ENCODE assay signal across 12 cellular contexts in genomic region chr10:113576853-113577252, GRCh38. TPM values are rescaled to one million over a fixed set of nuclear protein-coding genes. Genes with fewer than 3 reads are reported as not detected.
DNase-seq lines count a peak whose midpoint lies in the region; ATAC-seq, FAIRE-seq and TF ChIP-seq lines count a peak whose summit lies in the region.
"Had no signal": no experiment of that assay in that cellular context is flagged by ENCODE, and none has a peak within 500 bp of the region (broad histone marks: within the 10 kb centered on the region; RNA-seq: fewer than 3 reads in every experiment).

No MANE protein-coding gene starts in this region.

- H3K4me2 ChIP-seq in GM12878 (ENCODE audit: control insufficient read depth, insufficient read depth): no peak overlapping the region

- DNase-seq in DMS53 (lab: John Stamatoyannopoulos, UW): peak; percentile 13
- no peak for DNase-seq in DMS53 treated with DMSO at 0.1 percent for 48 hours (lab: John Stamatoyannopoulos, UW; ENCODE audit: unreplicated experiment)
- DNase-seq in KBM-7: peak; percentile 27
- no peak for DNase-seq in GM12878 (ENCODE audit: low read depth, low spot score)
- DNase-seq in left lobe of liver (ENCODE audit: low spot score): no peak
- no peak for DNase-seq in T1000 (lab: John Stamatoyannopoulos, UW)
- no peak for DNase-seq in WERI-Rb-1
- no peak for DNase-seq in NCI-H510A (lab: John Stamatoyannopoulos, UW)
- DNase-seq: 8988T; naive thymus-derived CD8-positive, alpha-beta T cell; stimulated activated naive CD4-positive, alpha-beta T cell treated with Interleukin-2 at 50 U/mL for 16 hours had no signal

- H3K79me2 ChIP-seq in GM12878 (ENCODE audit: control insufficient read depth, insufficient read depth, low read length): no peaks in the 10 kb centered on the region

- H3K36me3 ChIP-seq in GM12878 (ENCODE audit: control insufficient read depth in 2 of 2, insufficient read depth in 2 of 2, low read length in 1 of 2) (no peaks in the 10 kb centered on the region), WERI-Rb-1 (no peaks in the 10 kb centered on the region)

- TF ChIP-seq CTCF in GM12878 (IDR thresholded peaks at IDR 0.05 in 2 of 3, conservative IDR thresholded peaks at IDR 0.05 in 1 of 3; ENCODE audit: control insufficient read depth in 2 of 3, extremely low read depth in 1 of 3, insufficient read depth in 1 of 3, low read depth in 3 of 3, low read length in 3 of 3) (no peak), WERI-Rb-1 (IDR thresholded peaks at IDR 0.05; ENCODE audit: low read depth, low read length) (no peak)

- no peaks in the 10 kb centered on the region for H3K27me3 ChIP-seq in GM12878 (replicated peaks in 1 of 2; ENCODE audit: control insufficient read depth in 2 of 2, insufficient read depth in 2 of 2, low read length in 1 of 2)
- no peaks in the 10 kb centered on the region for H3K27me3 ChIP-seq in WERI-Rb-1 (ENCODE audit: insufficient read depth, low read depth, severe bottlenecking)

- intact Hi-C loops in GM12878 (cut with micrococcal nuclease; ENCODE audit: unreplicated experiment): no loop called here

- RAD21 ChIA-PET in GM12878 (lab: Charles Lee; ENCODE audit: unreplicated experiment): no interaction called here

- no peak overlapping the region for H3K9ac ChIP-seq in GM12878 (ENCODE audit: control insufficient read depth, insufficient read depth, low read length)

- in situ Hi-C loops in KBM-7 (cut with MboI; ENCODE audit: low pct_unique_long_range_greater_than_20kb, low sequenced_read_pairs) (no loop called here), GM12878 (cut with MboI) (no loop called here)

- TF ChIP-seq EP300 in GM12878 (IDR thresholded peaks at IDR 0.05; ENCODE audit: borderline replicate concordance in 1 of 2, control insufficient read depth in 1 of 2, low read depth in 2 of 2, low read length in 2 of 2): no peak

- WGBS in GM12878 (ENCODE audit: insufficient coverage, insufficient replicate concordance, low lambda C conversion rate, missing lambda C conversion rate): 23% methylated on average over 4 of the region's 4 CpGs

- H4K20me1 ChIP-seq in GM12878 (ENCODE audit: control insufficient read depth, insufficient read depth): no peaks in the 10 kb centered on the region

- H3K27ac ChIP-seq in GM12878 (ENCODE audit: control insufficient read depth, insufficient read depth): no peak overlapping the region
- H3K27ac ChIP-seq in WERI-Rb-1: no peak overlapping the region

- TF ChIP-seq RAD21 in GM12878 (IDR thresholded peaks at IDR 0.05; ENCODE audit: insufficient read depth, low read depth, low read length): no peak

- H3K9me3 ChIP-seq in GM12878 (replicated peaks; ENCODE audit: control insufficient read depth, insufficient read depth, low read length): no peaks in the 10 kb centered on the region
- H3K9me3 ChIP-seq in WERI-Rb-1 (ENCODE audit: severe bottlenecking): no peaks in the 10 kb centered on the region

- SMC1A ChIA-PET in GM12878 (lab: Charles Lee; ENCODE audit: uncharacterized antibody, unreplicated experiment): no interaction called here

- H2AFZ ChIP-seq in GM12878 (ENCODE audit: control insufficient read depth, low read depth, low read length): no peak overlapping the region

- FAIRE-seq in GM12878 (lab: Jason Lieb, UNC): no peak
- FAIRE-seq: G401.6 had no signal

- BruUV-seq in GM12878 (replicated peaks; lab: Mats Ljungman, UMichigan): no TSS peak

- no peak for ATAC-seq in GM12878
- peak; percentile 11 for ATAC-seq in left lobe of liver
- ATAC-seq: naive thymus-derived CD8-positive, alpha-beta T cell had no signal

- CTCF ChIA-PET in GM12878 (lab: Yijun Ruan, JAX): no interaction called here

- POLR2A ChIA-PET in GM12878 (lab: Charles Lee): no interaction called here

- TF ChIP-seq POLR2A in GM12878 (IDR thresholded peaks at IDR 0.05; ENCODE audit: low read depth, low read length): no peak

- H3K4me3 ChIP-seq in GM12878 (no peak overlapping the region), WERI-Rb-1 (ENCODE audit: low read depth, low read length) (no peak overlapping the region)

- no peaks in the 10 kb centered on the region for H3K4me1 ChIP-seq in GM12878 (ENCODE audit: control insufficient read depth, insufficient read depth, low read length)

TF ChIP-seq in GM12878, 131 proteins besides CTCF, POLR2A, EP300 and RAD21:
- no peak for TF ChIP-seq HDGF (IDR thresholded peaks at IDR 0.05)
- TF ChIP-seq PKNOX1 (IDR thresholded peaks at IDR 0.05): peak; percentile 47; the same call in 1 of the 2 replicates
- peak; percentile 85 for TF ChIP-seq REST (IDR thresholded peaks at IDR 0.05; ENCODE audit: low read depth, low read length)
TF ChIP-seq in GM12878: peak in this region for 2.

RNA-seq across cellular contexts. Expression of gene HABP2, which starts 24.0 kb away (rescaled TPM):
- not detected in 2 replicates for total RNA-seq in GM12878 (2013; cell fraction: nucleolus; rRNA removed)
- total RNA-seq in GM12878 (2014; rRNA removed) (not detected in 2 replicates), GM12878 (2014; rRNA removed; fragmentation: Illumina TruSeq; extraction: Trizol) (not detected in 2 replicates), GM12878 (2021) (0.13 and 0.16 TPM in 2 replicates), left lobe of liver (289 TPM)
- not detected for polyA plus RNA-seq in GM12878 (2011; ENCODE audit: low read depth)
- polyA plus RNA-seq in GM12878 (2011; rRNA removed) (not detected in 2 replicates), GM12878 (2014; fragmentation: Illumina TruSeq; extraction: Trizol) (not detected in 2 replicates), GM12878 (2014; fragmentation: Nextera tagmentation; extraction: Ambion mirVana) (not detected), GM12878 (2014; rRNA removed) (not detected in 2 replicates), GM12878 (2016; fragmentation: Nextera tagmentation; extraction: Ambion mirVana) (not detected)
- polyA plus RNA-seq in GM12878 (2011; cell fraction: cytosol; rRNA removed): not detected in 2 replicates
- not detected in 2 replicates for polyA plus RNA-seq in GM12878 (2011; cell fraction: nucleus; rRNA removed)
- not detected in 2 replicates for polyA plus RNA-seq in GM12878 (2012)
- not detected in 2 replicates for polyA minus RNA-seq in GM12878 (2011; rRNA and poly(A)+ RNA removed)
- polyA minus RNA-seq in GM12878 (2011; cell fraction: cytosol; rRNA and poly(A)+ RNA removed): not detected in 2 replicates
- polyA minus RNA-seq in GM12878 (2011; cell fraction: nucleus; rRNA and poly(A)+ RNA removed): not detected in 2 replicates
- total RNA-seq: naive thymus-derived CD8-positive, alpha-beta T cell had no signal
- polyA plus RNA-seq: naive thymus-derived CD8-positive, alpha-beta T cell had no signal

Comparison
In these comparisons a context has a peak if more than half of its experiments do, and no peak if none do; other contexts are left out.
1. DNase-seq: peak in DMS53 (single experiment) and KBM-7 (single experiment); none in DMS53 treated with DMSO at 0.1 percent for 48 hours (single experiment), GM12878 (single experiment), left lobe of liver (single experiment), T1000 (single experiment), WERI-Rb-1 (single experiment) and NCI-H510A (single experiment).
2. RNA of gene HABP2, which starts 24.0 kb away (total RNA-seq): 289 TPM in left lobe of liver (single experiment); 0.13 to 0.16 TPM in GM12878; every median in the first group is over 100 times any median in the second.